ENCODE assay signal across 1 cellular context in the genomic region with DNA sequence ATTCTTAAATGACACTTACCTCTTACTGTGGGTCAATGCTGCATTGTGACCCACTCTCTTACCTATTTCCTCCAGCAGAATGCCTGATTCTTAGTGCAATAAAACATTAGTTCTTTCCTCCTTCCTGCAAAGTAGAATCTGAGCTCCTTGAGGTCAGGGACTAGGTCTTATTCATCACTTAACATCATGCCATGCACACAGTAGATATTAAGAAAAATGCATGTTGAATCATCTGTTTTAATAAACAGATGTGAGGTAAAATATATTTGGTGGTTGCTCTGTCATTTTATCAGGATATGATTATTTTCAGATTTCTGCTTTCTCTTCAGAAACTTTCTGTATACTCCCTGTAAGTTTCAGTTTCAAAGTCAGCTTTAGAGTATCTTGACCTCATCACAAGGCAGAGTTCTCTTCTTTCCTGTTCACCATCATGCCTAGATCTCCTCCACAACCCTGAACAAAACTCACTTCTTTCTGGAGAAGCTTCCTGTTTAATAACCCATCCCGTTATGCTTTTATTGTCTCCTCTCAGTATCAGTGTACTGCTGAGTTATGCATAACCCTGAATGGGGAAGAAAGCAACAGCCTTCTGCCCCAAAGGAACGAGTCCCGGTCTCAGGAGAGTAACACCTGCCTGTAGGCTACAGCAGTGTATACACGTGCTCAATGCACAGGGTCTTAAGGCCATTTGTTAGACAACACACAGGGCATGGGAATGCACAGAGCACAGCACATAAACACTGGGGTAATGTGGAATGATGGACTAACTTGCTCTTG.
TF ChIP-seq lines count a peak whose summit lies in the region.

No MANE protein-coding gene starts in this region.

TF ChIP-seq in HepG2, 621 proteins besides CTCF, POLR2A, EP300 and RAD21 (continued from another document and continues in another):
- TF ChIP-seq, protein P1, sequence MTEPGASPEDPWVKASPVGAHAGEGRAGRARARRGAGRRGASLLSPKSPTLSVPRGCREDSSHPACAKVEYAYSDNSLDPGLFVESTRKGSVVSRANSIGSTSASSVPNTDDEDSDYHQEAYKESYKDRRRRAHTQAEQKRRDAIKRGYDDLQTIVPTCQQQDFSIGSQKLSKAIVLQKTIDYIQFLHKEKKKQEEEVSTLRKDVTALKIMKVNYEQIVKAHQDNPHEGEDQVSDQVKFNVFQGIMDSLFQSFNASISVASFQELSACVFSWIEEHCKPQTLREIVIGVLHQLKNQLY (CRISPR knock-in tag; IDR thresholded peaks at IDR 0.05): 0 out of 2 replicates have a peak, but pooled peaks have one; percentile 48
- no peak for TF ChIP-seq ZNF468 (CRISPR knock-in tag; IDR thresholded peaks at IDR 0.05)
- no peak for TF ChIP-seq PAX8 (CRISPR knock-in tag; IDR thresholded peaks at IDR 0.05; ENCODE audit: borderline replicate concordance)
- 0 out of 2 replicates have a peak, but pooled peaks have one; percentile 27 for TF ChIP-seq ZKSCAN8 (CRISPR knock-in tag; IDR thresholded peaks at IDR 0.05; ENCODE audit: borderline replicate concordance)
- TF ChIP-seq SSRP1 (CRISPR knock-in tag; IDR thresholded peaks at IDR 0.05): peak; percentile 96
- no peak for TF ChIP-seq TP53 (CRISPR knock-in tag; conservative IDR thresholded peaks at IDR 0.05)
- TF ChIP-seq NCOA2 (CRISPR knock-in tag; IDR thresholded peaks at IDR 0.05): 0 out of 2 replicates have a peak, but pooled peaks have one; percentile 41
- TF ChIP-seq SNAPC4 (CRISPR knock-in tag; IDR thresholded peaks at IDR 0.05): 0 out of 2 replicates have a peak, but pooled peaks have one; percentile 23
- no peak for TF ChIP-seq ZNF549 (CRISPR knock-in tag; IDR thresholded peaks at IDR 0.05)
- TF ChIP-seq ZNF616 (CRISPR knock-in tag; IDR thresholded peaks at IDR 0.05; ENCODE audit: low read depth): no peak
- no peak for TF ChIP-seq ZC3H13 (CRISPR knock-in tag; IDR thresholded peaks at IDR 0.05)
- no peak for TF ChIP-seq ZNF780A (CRISPR knock-in tag; IDR thresholded peaks at IDR 0.05)
- no peak for TF ChIP-seq ZNF143 (CRISPR knock-in tag; IDR thresholded peaks at IDR 0.05)
- no peak for TF ChIP-seq PAWR (CRISPR knock-in tag; IDR thresholded peaks at IDR 0.05; ENCODE audit: borderline replicate concordance)
- TF ChIP-seq MXD4 (CRISPR knock-in tag; IDR thresholded peaks at IDR 0.05): 0 out of 2 replicates have a peak, but pooled peaks have one; percentile 57
- TF ChIP-seq THAP9 (CRISPR knock-in tag; IDR thresholded peaks at IDR 0.05; ENCODE audit: borderline replicate concordance): no peak
- TF ChIP-seq ZC3H4 (CRISPR knock-in tag; IDR thresholded peaks at IDR 0.05; ENCODE audit: borderline replicate concordance): no peak; the same call in 1 of the 2 replicates
- no peak for TF ChIP-seq FOXK2 (IDR thresholded peaks at IDR 0.05)
- TF ChIP-seq NR0B2 (CRISPR knock-in tag; IDR thresholded peaks at IDR 0.05): no peak
- TF ChIP-seq ZNF484 (CRISPR knock-in tag; IDR thresholded peaks at IDR 0.05; ENCODE audit: borderline replicate concordance, low read depth): no peak
- peak; percentile 41; the same call in 1 of the 2 replicates for TF ChIP-seq BCL6 (CRISPR knock-in tag; IDR thresholded peaks at IDR 0.05)
- TF ChIP-seq PATZ1 (CRISPR knock-in tag; IDR thresholded peaks at IDR 0.05): 0 out of 2 replicates have a peak, but pooled peaks have one; percentile 14
- TF ChIP-seq, protein P2, sequence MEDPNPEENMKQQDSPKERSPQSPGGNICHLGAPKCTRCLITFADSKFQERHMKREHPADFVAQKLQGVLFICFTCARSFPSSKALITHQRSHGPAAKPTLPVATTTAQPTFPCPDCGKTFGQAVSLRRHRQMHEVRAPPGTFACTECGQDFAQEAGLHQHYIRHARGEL (CRISPR knock-in tag; IDR thresholded peaks at IDR 0.05): no peak
- TF ChIP-seq NPAS2 (CRISPR knock-in tag; IDR thresholded peaks at IDR 0.05; ENCODE audit: borderline replicate concordance): no peak
- TF ChIP-seq CAMTA2 (CRISPR knock-in tag; IDR thresholded peaks at IDR 0.05; ENCODE audit: borderline replicate concordance): no peak
- TF ChIP-seq JUN (CRISPR knock-in tag; IDR thresholded peaks at IDR 0.05): no peak
- TF ChIP-seq ZNF720 (CRISPR knock-in tag; IDR thresholded peaks at IDR 0.05): no peak
- no peak for TF ChIP-seq SNRNP70 (IDR thresholded peaks at IDR 0.05; ENCODE audit: low read depth, low read length)
- TF ChIP-seq ZSCAN31 (CRISPR knock-in tag; IDR thresholded peaks at IDR 0.05; ENCODE audit: low read depth): no peak
- TF ChIP-seq, protein P3, sequence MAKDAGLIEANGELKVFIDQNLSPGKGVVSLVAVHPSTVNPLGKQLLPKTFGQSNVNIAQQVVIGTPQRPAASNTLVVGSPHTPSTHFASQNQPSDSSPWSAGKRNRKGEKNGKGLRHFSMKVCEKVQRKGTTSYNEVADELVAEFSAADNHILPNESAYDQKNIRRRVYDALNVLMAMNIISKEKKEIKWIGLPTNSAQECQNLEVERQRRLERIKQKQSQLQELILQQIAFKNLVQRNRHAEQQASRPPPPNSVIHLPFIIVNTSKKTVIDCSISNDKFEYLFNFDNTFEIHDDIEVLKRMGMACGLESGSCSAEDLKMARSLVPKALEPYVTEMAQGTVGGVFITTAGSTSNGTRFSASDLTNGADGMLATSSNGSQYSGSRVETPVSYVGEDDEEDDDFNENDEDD (CRISPR knock-in tag; IDR thresholded peaks at IDR 0.05; ENCODE audit: borderline replicate concordance): peak; percentile 65; the same call in 1 of the 2 replicates
- TF ChIP-seq TBL1XR1 (IDR thresholded peaks at IDR 0.05; ENCODE audit: borderline replicate concordance, low read length, partially characterized antibody): no peak
- TF ChIP-seq ZBTB7B (CRISPR knock-in tag; IDR thresholded peaks at IDR 0.05): no peak
- TF ChIP-seq ZNF251 (CRISPR knock-in tag; IDR thresholded peaks at IDR 0.05): no peak
- no peak for TF ChIP-seq ZBTB10 (CRISPR knock-in tag; IDR thresholded peaks at IDR 0.05; ENCODE audit: borderline replicate concordance)
- TF ChIP-seq MIER3 (CRISPR knock-in tag; IDR thresholded peaks at IDR 0.05; ENCODE audit: borderline replicate concordance): no peak
- TF ChIP-seq SATB2 (CRISPR knock-in tag; IDR thresholded peaks at IDR 0.05): peak; percentile 70; the same call in 1 of the 2 replicates
- no peak for TF ChIP-seq ZBTB43 (CRISPR knock-in tag; conservative IDR thresholded peaks at IDR 0.05)
- TF ChIP-seq MIXL1 (CRISPR knock-in tag; IDR thresholded peaks at IDR 0.05): no peak
- TF ChIP-seq ZNF546 (CRISPR knock-in tag; conservative IDR thresholded peaks at IDR 0.05): no peak
- no peak for TF ChIP-seq RBM39 (IDR thresholded peaks at IDR 0.05; ENCODE audit: low read depth, low read length, poor library complexity, severe bottlenecking)
- TF ChIP-seq CCAR2 (optimal IDR thresholded peaks at IDR 0.05; ENCODE audit: low read depth, low read length): no peak
- TF ChIP-seq ZNF782 (CRISPR knock-in tag; IDR thresholded peaks at IDR 0.05; ENCODE audit: borderline replicate concordance): no peak
- 0 out of 2 replicates have a peak, but pooled peaks have one; percentile 35 for TF ChIP-seq ZNF160 (CRISPR knock-in tag; IDR thresholded peaks at IDR 0.05)
